In genomic region chr4:102693266-102693850, GRCh38 we compare ENCODE assay signal across 13 cellular contexts.
"Had no signal": no experiment of that assay in that cellular context is flagged by ENCODE, and none has a peak within 500 bp of the region (broad histone marks: within the 10 kb centered on the region; RNA-seq: fewer than 3 reads in every experiment).

No MANE protein-coding gene starts in this region.

- H3K27me3 ChIP-seq: tibial artery had no signal

- DNase-seq: activated CD4-positive, alpha-beta memory T cell treated with anti-CD3 and anti-CD28 coated beads for 36 hours; activated naive CD4-positive, alpha-beta T cell; activated naive CD8-positive, alpha-beta T cell treated with anti-CD3 and anti-CD28 coated beads, Interleukin-2, amount 50 U/mL, for 24 hours; activated T-cell treated with anti-CD3 and anti-CD28 coated beads, Interleukin-2, amount 50 U/mL, for 72 hours; caudate nucleus; effector CD8-positive, alpha-beta T cell; kidney glomerular epithelial cell; nephron progenitor cell; tibial artery had no signal

- H3K9me3 ChIP-seq: tibial artery had no signal

- H3K4me3 ChIP-seq: coronary artery, tibial artery had no signal

- H3K27me3 Mint-ChIP-seq: activated CD4-positive, alpha-beta memory T cell treated with anti-CD3 and anti-CD28 coated beads for 36 hours; activated naive CD8-positive, alpha-beta T cell treated with anti-CD3 and anti-CD28 coated beads, Interleukin-2, amount 50 U/mL, for 24 hours; memory B cell had no signal

- H3K4me1 ChIP-seq: tibial artery had no signal

- H3K27ac Mint-ChIP-seq: activated CD4-positive, alpha-beta memory T cell treated with anti-CD3 and anti-CD28 coated beads for 36 hours; activated naive CD8-positive, alpha-beta T cell treated with anti-CD3 and anti-CD28 coated beads, Interleukin-2, amount 50 U/mL, for 24 hours; activated T-cell treated with anti-CD3 and anti-CD28 coated beads, Interleukin-2, amount 50 U/mL, for 72 hours; nephron progenitor cell; stimulated activated effector memory CD8-positive, alpha-beta T cell treated with anti-CD3 and anti-CD28 coated beads, Interleukin-12 subunit alpha, Interleukin-12 subunit beta, amount 100 ng/mL, for 72 hours; T-helper 2 cell treated with Interferon-gamma antibody and Interleukin-4, amounts not matched to agents 5 μg/mL and 100 μg/mL, for 36 hours had no signal

- H3K4me1 Mint-ChIP-seq: activated naive CD8-positive, alpha-beta T cell treated with anti-CD3 and anti-CD28 coated beads, Interleukin-2, amount 50 U/mL, for 24 hours; nephron progenitor cell; stimulated activated effector memory CD8-positive, alpha-beta T cell treated with anti-CD3 and anti-CD28 coated beads, Interleukin-12 subunit alpha, Interleukin-12 subunit beta, amount 100 ng/mL, for 72 hours had no signal

- H3K9me3 Mint-ChIP-seq: activated CD4-positive, alpha-beta memory T cell treated with anti-CD3 and anti-CD28 coated beads for 36 hours; activated naive CD8-positive, alpha-beta T cell treated with anti-CD3 and anti-CD28 coated beads, Interleukin-2, amount 50 U/mL, for 24 hours; activated T-cell treated with anti-CD3 and anti-CD28 coated beads, Interleukin-2, amount 50 U/mL, for 72 hours; memory B cell; nephron progenitor cell; stimulated activated effector memory CD8-positive, alpha-beta T cell treated with anti-CD3 and anti-CD28 coated beads, Interleukin-12 subunit alpha, Interleukin-12 subunit beta, amount 100 ng/mL, for 72 hours; T-helper 2 cell treated with Interferon-gamma antibody and Interleukin-4, amounts not matched to agents 5 μg/mL and 100 μg/mL, for 36 hours had no signal

- H3K4me3 Mint-ChIP-seq: activated CD4-positive, alpha-beta memory T cell treated with anti-CD3 and anti-CD28 coated beads for 36 hours; activated naive CD8-positive, alpha-beta T cell treated with anti-CD3 and anti-CD28 coated beads, Interleukin-2, amount 50 U/mL, for 24 hours; activated T-cell treated with anti-CD3 and anti-CD28 coated beads, Interleukin-2, amount 50 U/mL, for 72 hours; memory B cell; nephron progenitor cell; stimulated activated effector memory CD8-positive, alpha-beta T cell treated with anti-CD3 and anti-CD28 coated beads, Interleukin-12 subunit alpha, Interleukin-12 subunit beta, amount 100 ng/mL, for 72 hours; T-helper 2 cell treated with Interferon-gamma antibody and Interleukin-4, amounts not matched to agents 5 μg/mL and 100 μg/mL, for 36 hours had no signal

- H3K27ac ChIP-seq: coronary artery, tibial artery had no signal
